ENCODE assay signal across 8 cellular contexts in genomic region chr6:30411515-30412207, GRCh38.
DNase-seq lines count a peak whose midpoint lies in the region; ATAC-seq, FAIRE-seq and TF ChIP-seq lines count a peak whose summit lies in the region.

No MANE protein-coding gene starts in this region.

- H3K9me3 ChIP-seq in A673 (ENCODE audit: low read depth, low read length, poor library complexity, severe bottlenecking) (no peaks in the 10 kb centered on the region), OCI-LY1 (ENCODE audit: low read length) (0 out of 2 replicates have a peak, but pooled peaks cover 5% of the 10 kb centered on the region), upper lobe of left lung (peaks cover 0 to 12% (median 4%) of the 10 kb centered on the region in 4 donors)

- ATAC-seq in upper lobe of left lung (ENCODE audit: low FRiP score in 2 of 2) (peak in 1 of 2 donors; percentile 55), GM18867 (IDR thresholded peaks at IDR 0.05; ENCODE audit: unreplicated experiment) (no peak)

- H3K27ac ChIP-seq in A673 (ENCODE audit: low read depth, low read length, poor library complexity, severe bottlenecking) (no peak overlapping the region), OCI-LY1 (ENCODE audit: low read depth, low read length, poor library complexity, severe bottlenecking) (no peak overlapping the region), upper lobe of left lung (no peak overlapping the region)

- CTCF ChIA-PET in A673 (lab: Charles Lee): interaction anchor here (1.0 kb wide), 1 partner anchor 42 kb away, joined by 4 read pairs; no protein-coding TSS in a partner anchor

- H3K4me3 ChIP-seq in A673 (ENCODE audit: low read depth, low read length, poor library complexity, severe bottlenecking) (no peak overlapping the region), OCI-LY1 (ENCODE audit: low read depth, low read length, poor library complexity, severe bottlenecking) (no peak overlapping the region), upper lobe of left lung (no peak overlapping the region)

- H3K9me2 ChIP-seq in OCI-LY1 (ENCODE audit: low read depth, low read length): no peaks in the 10 kb centered on the region

- H3K79me2 ChIP-seq in OCI-LY1 (ENCODE audit: insufficient read depth, low read length): no peaks in the 10 kb centered on the region

- H3K4me1 ChIP-seq in A673 (ENCODE audit: insufficient read depth, low read length, poor library complexity, severe bottlenecking): no peaks in the 10 kb centered on the region
- no peaks in the 10 kb centered on the region for H3K4me1 ChIP-seq in OCI-LY1 (ENCODE audit: insufficient read depth, low read length, severe bottlenecking)
- no peaks in the 10 kb centered on the region for H3K4me1 ChIP-seq in upper lobe of left lung

- H3K4me2 ChIP-seq in OCI-LY1 (ENCODE audit: low read length): peak overlapping the region; percentile 16; the same call in 1 of the 2 replicates

- FAIRE-seq in GM19239 (lab: Jason Lieb, UNC): peak; percentile 87

- TF ChIP-seq CTCF in A673 (conservative IDR thresholded peaks at IDR 0.05; ENCODE audit: low read depth, low read length) (peak; percentile 77), OCI-LY1 (IDR thresholded peaks at IDR 0.05; ENCODE audit: low read length) (peak; percentile 52), upper lobe of left lung (IDR thresholded peaks at IDR 0.05) (peak; percentile 55 to 92 (median 69))

- H3K27me3 ChIP-seq in A673 (replicated peaks; ENCODE audit: insufficient read depth, low read depth, low read length, poor library complexity): peaks cover 65% of the 10 kb centered on the region
- H3K27me3 ChIP-seq in OCI-LY1 (ENCODE audit: insufficient read depth, low read length): no peaks in the 10 kb centered on the region; the same call in 1 of the 2 replicates
- no peaks in the 10 kb centered on the region for H3K27me3 ChIP-seq in upper lobe of left lung

- no peaks in the 10 kb centered on the region for H3F3A ChIP-seq in OCI-LY1 (ENCODE audit: insufficient read depth, low read length)

- no TSS peak for BruUV-seq in A673 (replicated peaks; lab: Mats Ljungman, UMichigan)

- H4K20me1 ChIP-seq in OCI-LY1 (ENCODE audit: insufficient read depth, low read length): no peaks in the 10 kb centered on the region

- TF ChIP-seq EP300 in upper lobe of left lung (IDR thresholded peaks at IDR 0.05): no peak

- H3K36me3 ChIP-seq in A673 (ENCODE audit: insufficient read depth, low read length, poor library complexity, severe bottlenecking) (no peaks in the 10 kb centered on the region), OCI-LY1 (ENCODE audit: insufficient read depth, low read length) (no peaks in the 10 kb centered on the region; the same call in 1 of the 2 replicates), upper lobe of left lung (no peaks in the 10 kb centered on the region)

- intact Hi-C loops in A673 (cut with micrococcal nuclease; ENCODE audit: unreplicated experiment): loop anchor here (5.0 kb wide), 1 partner anchor 41 kb away; no protein-coding TSS in a partner anchor

- TF ChIP-seq POLR2A in upper lobe of left lung (IDR thresholded peaks at IDR 0.05): no peak

- POLR2A ChIA-PET in A673 (lab: Charles Lee; ENCODE audit: low non-redundant PET): no interaction called here

- no peak overlapping the region for H3K9ac ChIP-seq in OCI-LY1 (ENCODE audit: low read length)

- DNase-seq in A673 (ENCODE audit: low spot score) (peak; percentile 74), GM19239 (ENCODE audit: insufficient read length, low spot score) (no peak), activated T-cell treated with anti-CD3 and anti-CD28 coated beads for 24 hours (ENCODE audit: low read depth) (peak; percentile 49), fibroblast of peridontal ligament (ENCODE audit: extremely low read depth) (peak; percentile 44), pons (ENCODE audit: low spot score) (peak; percentile 12), upper lobe of left lung (peak in 1 of 2 donors; percentile 62)

- no peak overlapping the region for H2AFZ ChIP-seq in OCI-LY1 (ENCODE audit: low read length)

- WGBS in upper lobe of left lung, 2 donors: 36 to 39% methylated on average over 17 of the region's 17 CpGs
